ENCODE assay signal across 15 cellular contexts in genomic region chr2:41668529-41668928, GRCh38.
"Had no signal": no experiment of that assay in that cellular context is flagged by ENCODE, and none has a peak within 500 bp of the region (broad histone marks: within the 10 kb centered on the region; RNA-seq: fewer than 3 reads in every experiment).

No MANE protein-coding gene starts in this region.

- H3K4me2 ChIP-seq: SK-N-SH had no signal

- DNase-seq: activated CD4-positive, alpha-beta T cell treated with anti-CD3 and anti-CD28 coated beads, Interleukin-2, amount 50 U/mL, for 4 hours; activated CD4-positive, CD25-positive, alpha-beta regulatory T cell treated with anti-CD3 and anti-CD28 coated beads, Interleukin-2, amount 50 U/mL, for 72 hours; body of pancreas; dorsolateral prefrontal cortex; foreskin keratinocyte; hippocampal formation; kidney; posterior cingulate gyrus; SK-N-SH; stimulated activated CD4-positive, alpha-beta T cell treated with anti-CD3 and anti-CD28 coated beads, Interleukin-2, amount 100 ng/mL, for 24 hours; stimulated activated naive CD8-positive, alpha-beta T cell treated with anti-CD3 and anti-CD28 coated beads, Interleukin-15, Interleukin-2, amounts not matched to agents 100 U/mL and 50 U/mL, for 24 hours; uterus had no signal

- H3K27ac ChIP-seq: body of pancreas, dorsolateral prefrontal cortex, foreskin keratinocyte, tibial nerve, uterus had no signal

- H3K4me3 Mint-ChIP-seq: activated naive CD8-positive, alpha-beta T cell; nephron had no signal

- H3K9me3 Mint-ChIP-seq: nephron had no signal

- H3K4me3 ChIP-seq: body of pancreas, dorsolateral prefrontal cortex, tibial nerve, uterus had no signal

- H3K36me3 Mint-ChIP-seq: activated naive CD8-positive, alpha-beta T cell had no signal

- H3K9me3 ChIP-seq: body of pancreas, SK-N-SH, tibial nerve, uterus had no signal

- ATAC-seq: body of pancreas; foreskin keratinocyte; stimulated activated naive CD8-positive, alpha-beta T cell treated with anti-CD3 and anti-CD28 coated beads, Interleukin-15, Interleukin-2, amounts not matched to agents 100 U/mL and 50 U/mL, for 24 hours had no signal

- H3K4me1 Mint-ChIP-seq: nephron had no signal

- H3K27me3 ChIP-seq: body of pancreas, tibial nerve, uterus had no signal

- H3K36me3 ChIP-seq: tibial nerve, uterus had no signal

- H3K27ac Mint-ChIP-seq: activated naive CD8-positive, alpha-beta T cell; nephron had no signal

- H3K4me1 ChIP-seq: body of pancreas, foreskin keratinocyte, uterus had no signal
